ENCODE assay signal across 1 cellular context in the genomic region with DNA sequence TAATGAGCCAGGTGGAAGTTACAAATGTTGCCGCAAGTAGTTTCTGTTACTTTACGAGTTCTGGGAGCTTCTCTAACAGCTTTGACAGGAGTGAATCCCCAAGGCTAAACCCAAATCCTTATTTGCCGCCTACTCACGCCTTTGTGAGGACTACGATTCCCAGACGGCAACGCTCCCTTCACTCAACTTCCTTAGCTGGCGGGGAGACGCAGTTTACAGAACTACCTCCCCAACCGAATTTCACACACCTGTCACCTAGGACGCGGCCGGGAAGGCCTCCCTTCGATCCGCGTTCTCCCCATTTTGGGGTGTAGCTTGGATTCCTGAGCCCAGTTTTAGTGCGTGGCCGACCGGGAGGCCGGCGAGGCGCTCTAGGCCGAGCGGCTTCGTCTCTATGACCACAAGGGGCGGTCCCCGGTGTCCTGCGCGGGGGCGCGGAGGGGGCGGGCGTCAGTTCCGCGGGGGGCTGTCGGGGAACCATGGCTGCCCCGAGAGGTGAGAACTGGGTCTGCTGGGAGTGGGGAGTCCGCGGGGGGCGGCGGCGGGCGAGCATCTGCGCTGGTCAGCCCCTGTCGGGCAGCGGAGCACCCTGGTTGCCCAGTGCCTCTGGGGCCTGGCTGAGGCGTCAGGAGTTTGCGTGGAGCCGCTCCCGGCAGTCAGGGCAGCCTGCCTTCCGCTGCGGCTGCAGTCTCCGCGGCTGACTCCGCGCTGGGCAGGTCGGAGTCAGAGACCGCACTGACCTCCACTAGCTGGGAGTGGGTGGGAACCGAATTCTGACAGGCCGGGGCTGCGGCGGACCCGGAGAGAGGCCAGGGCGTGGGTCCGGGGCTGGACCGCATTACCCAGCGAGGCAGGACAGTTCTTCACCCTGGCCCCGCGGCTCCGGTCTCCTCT.
TF ChIP-seq lines count a peak whose summit lies in the region.

A gene with protein sequence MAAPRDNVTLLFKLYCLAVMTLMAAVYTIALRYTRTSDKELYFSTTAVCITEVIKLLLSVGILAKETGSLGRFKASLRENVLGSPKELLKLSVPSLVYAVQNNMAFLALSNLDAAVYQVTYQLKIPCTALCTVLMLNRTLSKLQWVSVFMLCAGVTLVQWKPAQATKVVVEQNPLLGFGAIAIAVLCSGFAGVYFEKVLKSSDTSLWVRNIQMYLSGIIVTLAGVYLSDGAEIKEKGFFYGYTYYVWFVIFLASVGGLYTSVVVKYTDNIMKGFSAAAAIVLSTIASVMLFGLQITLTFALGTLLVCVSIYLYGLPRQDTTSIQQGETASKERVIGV (plus strand): TSS at position 450 of the 894 bp plus-strand sequence. CDS start 30 bp downstream, at position 480.

TF ChIP-seq in H1, 55 proteins besides CTCF, POLR2A, EP300 and RAD21:
- TF ChIP-seq, protein P1, sequence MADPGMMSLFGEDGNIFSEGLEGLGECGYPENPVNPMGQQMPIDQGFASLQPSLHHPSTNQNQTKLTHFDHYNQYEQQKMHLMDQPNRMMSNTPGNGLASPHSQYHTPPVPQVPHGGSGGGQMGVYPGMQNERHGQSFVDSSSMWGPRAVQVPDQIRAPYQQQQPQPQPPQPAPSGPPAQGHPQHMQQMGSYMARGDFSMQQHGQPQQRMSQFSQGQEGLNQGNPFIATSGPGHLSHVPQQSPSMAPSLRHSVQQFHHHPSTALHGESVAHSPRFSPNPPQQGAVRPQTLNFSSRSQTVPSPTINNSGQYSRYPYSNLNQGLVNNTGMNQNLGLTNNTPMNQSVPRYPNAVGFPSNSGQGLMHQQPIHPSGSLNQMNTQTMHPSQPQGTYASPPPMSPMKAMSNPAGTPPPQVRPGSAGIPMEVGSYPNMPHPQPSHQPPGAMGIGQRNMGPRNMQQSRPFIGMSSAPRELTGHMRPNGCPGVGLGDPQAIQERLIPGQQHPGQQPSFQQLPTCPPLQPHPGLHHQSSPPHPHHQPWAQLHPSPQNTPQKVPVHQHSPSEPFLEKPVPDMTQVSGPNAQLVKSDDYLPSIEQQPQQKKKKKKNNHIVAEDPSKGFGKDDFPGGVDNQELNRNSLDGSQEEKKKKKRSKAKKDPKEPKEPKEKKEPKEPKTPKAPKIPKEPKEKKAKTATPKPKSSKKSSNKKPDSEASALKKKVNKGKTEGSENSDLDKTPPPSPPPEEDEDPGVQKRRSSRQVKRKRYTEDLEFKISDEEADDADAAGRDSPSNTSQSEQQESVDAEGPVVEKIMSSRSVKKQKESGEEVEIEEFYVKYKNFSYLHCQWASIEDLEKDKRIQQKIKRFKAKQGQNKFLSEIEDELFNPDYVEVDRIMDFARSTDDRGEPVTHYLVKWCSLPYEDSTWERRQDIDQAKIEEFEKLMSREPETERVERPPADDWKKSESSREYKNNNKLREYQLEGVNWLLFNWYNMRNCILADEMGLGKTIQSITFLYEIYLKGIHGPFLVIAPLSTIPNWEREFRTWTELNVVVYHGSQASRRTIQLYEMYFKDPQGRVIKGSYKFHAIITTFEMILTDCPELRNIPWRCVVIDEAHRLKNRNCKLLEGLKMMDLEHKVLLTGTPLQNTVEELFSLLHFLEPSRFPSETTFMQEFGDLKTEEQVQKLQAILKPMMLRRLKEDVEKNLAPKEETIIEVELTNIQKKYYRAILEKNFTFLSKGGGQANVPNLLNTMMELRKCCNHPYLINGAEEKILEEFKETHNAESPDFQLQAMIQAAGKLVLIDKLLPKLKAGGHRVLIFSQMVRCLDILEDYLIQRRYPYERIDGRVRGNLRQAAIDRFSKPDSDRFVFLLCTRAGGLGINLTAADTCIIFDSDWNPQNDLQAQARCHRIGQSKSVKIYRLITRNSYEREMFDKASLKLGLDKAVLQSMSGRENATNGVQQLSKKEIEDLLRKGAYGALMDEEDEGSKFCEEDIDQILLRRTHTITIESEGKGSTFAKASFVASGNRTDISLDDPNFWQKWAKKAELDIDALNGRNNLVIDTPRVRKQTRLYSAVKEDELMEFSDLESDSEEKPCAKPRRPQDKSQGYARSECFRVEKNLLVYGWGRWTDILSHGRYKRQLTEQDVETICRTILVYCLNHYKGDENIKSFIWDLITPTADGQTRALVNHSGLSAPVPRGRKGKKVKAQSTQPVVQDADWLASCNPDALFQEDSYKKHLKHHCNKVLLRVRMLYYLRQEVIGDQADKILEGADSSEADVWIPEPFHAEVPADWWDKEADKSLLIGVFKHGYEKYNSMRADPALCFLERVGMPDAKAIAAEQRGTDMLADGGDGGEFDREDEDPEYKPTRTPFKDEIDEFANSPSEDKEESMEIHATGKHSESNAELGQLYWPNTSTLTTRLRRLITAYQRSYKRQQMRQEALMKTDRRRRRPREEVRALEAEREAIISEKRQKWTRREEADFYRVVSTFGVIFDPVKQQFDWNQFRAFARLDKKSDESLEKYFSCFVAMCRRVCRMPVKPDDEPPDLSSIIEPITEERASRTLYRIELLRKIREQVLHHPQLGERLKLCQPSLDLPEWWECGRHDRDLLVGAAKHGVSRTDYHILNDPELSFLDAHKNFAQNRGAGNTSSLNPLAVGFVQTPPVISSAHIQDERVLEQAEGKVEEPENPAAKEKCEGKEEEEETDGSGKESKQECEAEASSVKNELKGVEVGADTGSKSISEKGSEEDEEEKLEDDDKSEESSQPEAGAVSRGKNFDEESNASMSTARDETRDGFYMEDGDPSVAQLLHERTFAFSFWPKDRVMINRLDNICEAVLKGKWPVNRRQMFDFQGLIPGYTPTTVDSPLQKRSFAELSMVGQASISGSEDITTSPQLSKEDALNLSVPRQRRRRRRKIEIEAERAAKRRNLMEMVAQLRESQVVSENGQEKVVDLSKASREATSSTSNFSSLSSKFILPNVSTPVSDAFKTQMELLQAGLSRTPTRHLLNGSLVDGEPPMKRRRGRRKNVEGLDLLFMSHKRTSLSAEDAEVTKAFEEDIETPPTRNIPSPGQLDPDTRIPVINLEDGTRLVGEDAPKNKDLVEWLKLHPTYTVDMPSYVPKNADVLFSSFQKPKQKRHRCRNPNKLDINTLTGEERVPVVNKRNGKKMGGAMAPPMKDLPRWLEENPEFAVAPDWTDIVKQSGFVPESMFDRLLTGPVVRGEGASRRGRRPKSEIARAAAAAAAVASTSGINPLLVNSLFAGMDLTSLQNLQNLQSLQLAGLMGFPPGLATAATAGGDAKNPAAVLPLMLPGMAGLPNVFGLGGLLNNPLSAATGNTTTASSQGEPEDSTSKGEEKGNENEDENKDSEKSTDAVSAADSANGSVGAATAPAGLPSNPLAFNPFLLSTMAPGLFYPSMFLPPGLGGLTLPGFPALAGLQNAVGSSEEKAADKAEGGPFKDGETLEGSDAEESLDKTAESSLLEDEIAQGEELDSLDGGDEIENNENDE (IDR thresholded peaks at IDR 0.05; ENCODE audit: insufficient replicate concordance, low read length): no peak
- TF ChIP-seq, protein P2, sequence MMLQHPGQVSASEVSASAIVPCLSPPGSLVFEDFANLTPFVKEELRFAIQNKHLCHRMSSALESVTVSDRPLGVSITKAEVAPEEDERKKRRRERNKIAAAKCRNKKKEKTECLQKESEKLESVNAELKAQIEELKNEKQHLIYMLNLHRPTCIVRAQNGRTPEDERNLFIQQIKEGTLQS (IDR thresholded peaks at IDR 0.05; ENCODE audit: insufficient read depth, low read depth, low read length): no peak
- TF ChIP-seq POU5F1 (IDR thresholded peaks at IDR 0.05; ENCODE audit: low read depth, low read length): no peak
- TF ChIP-seq KDM5A (IDR thresholded peaks at IDR 0.05; ENCODE audit: low read length): no peak
- no peak for TF ChIP-seq RFX5 (IDR thresholded peaks at IDR 0.05; ENCODE audit: borderline replicate concordance, low read depth, low read length)
- TF ChIP-seq SAP30 (IDR thresholded peaks at IDR 0.05; ENCODE audit: insufficient read depth, insufficient replicate concordance, low read length): peak; percentile 85
- no peak for TF ChIP-seq EZH2 (IDR thresholded peaks at IDR 0.05; ENCODE audit: low read depth, low read length, severe bottlenecking)
- no peak for TF ChIP-seq TAF7 (optimal IDR thresholded peaks at IDR 0.05; ENCODE audit: borderline replicate concordance, low read depth, low read length)
- 0 out of 2 replicates have a peak, but pooled peaks have one; percentile 15 for TF ChIP-seq SP1 (IDR thresholded peaks at IDR 0.05; ENCODE audit: low read depth, low read length)
- no peak for TF ChIP-seq TEAD4 (IDR thresholded peaks at IDR 0.05; ENCODE audit: low read depth, low read length)
- peak; percentile 97 for TF ChIP-seq KDM4A (IDR thresholded peaks at IDR 0.05; ENCODE audit: low read depth, low read length, severe bottlenecking)
- TF ChIP-seq ZNF274 (IDR thresholded peaks at IDR 0.05; ENCODE audit: borderline replicate concordance, extremely low read depth, low read length): no peak
- peak; percentile 68; the same call in 1 of the 2 replicates for TF ChIP-seq RBBP5 (IDR thresholded peaks at IDR 0.05; ENCODE audit: borderline replicate concordance, low read depth, low read length)
- TF ChIP-seq SIX5 (IDR thresholded peaks at IDR 0.05; ENCODE audit: low read depth, low read length): peak; percentile 37; the same call in 1 of the 2 replicates
- no peak for TF ChIP-seq CHD1 (IDR thresholded peaks at IDR 0.05; ENCODE audit: low read depth, low read length)
- no peak for TF ChIP-seq RXRA (IDR thresholded peaks at IDR 0.05; ENCODE audit: insufficient read depth, low read depth, low read length)
- TF ChIP-seq TAF1 (IDR thresholded peaks at IDR 0.05; ENCODE audit: low read depth, low read length): peak; percentile 69; the same call in 1 of the 2 replicates
- TF ChIP-seq PHF8 (conservative IDR thresholded peaks at IDR 0.05; ENCODE audit: low read depth, low read length): peak; percentile 68
- TF ChIP-seq RNF2 (IDR thresholded peaks at IDR 0.05; ENCODE audit: borderline replicate concordance, low read depth, low read length, missing control alignments, poor library complexity, severe bottlenecking): no peak
- peak; percentile 67 for TF ChIP-seq ASH2L (IDR thresholded peaks at IDR 0.05; ENCODE audit: low read length)
- TF ChIP-seq SRF (IDR thresholded peaks at IDR 0.05; ENCODE audit: low read depth, low read length): no peak
- TF ChIP-seq HDAC2 (IDR thresholded peaks at IDR 0.05; ENCODE audit: borderline replicate concordance in 1 of 2, low read depth in 2 of 2, low read length in 2 of 2): peak in 1 of 2 experiments; percentile 97; a peak in 2 of 4 replicates
- TF ChIP-seq TBP (IDR thresholded peaks at IDR 0.05; ENCODE audit: low read depth, low read length): peak; percentile 25; the same call in 1 of the 2 replicates
- no peak for TF ChIP-seq SUZ12 (IDR thresholded peaks at IDR 0.05; ENCODE audit: low read length)
- no peak for TF ChIP-seq HDAC6 (IDR thresholded peaks at IDR 0.05; ENCODE audit: low read depth, low read length)
- TF ChIP-seq, protein P3, sequence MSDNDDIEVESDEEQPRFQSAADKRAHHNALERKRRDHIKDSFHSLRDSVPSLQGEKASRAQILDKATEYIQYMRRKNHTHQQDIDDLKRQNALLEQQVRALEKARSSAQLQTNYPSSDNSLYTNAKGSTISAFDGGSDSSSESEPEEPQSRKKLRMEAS (IDR thresholded peaks at IDR 0.05): 0 out of 2 replicates have a peak, but pooled peaks have one; percentile 6
- TF ChIP-seq EGR1 (IDR thresholded peaks at IDR 0.05; ENCODE audit: borderline replicate concordance, low read depth, low read length): peak; percentile 71
- TF ChIP-seq JUND (IDR thresholded peaks at IDR 0.05; ENCODE audit: low read length): no peak
- no peak for TF ChIP-seq GTF2F1 (IDR thresholded peaks at IDR 0.05; ENCODE audit: borderline replicate concordance, low read depth, low read length)
- TF ChIP-seq FOSL1 (IDR thresholded peaks at IDR 0.05; ENCODE audit: insufficient read depth, low read depth, low read length): no peak
- TF ChIP-seq JUN (IDR thresholded peaks at IDR 0.05; ENCODE audit: low read depth, low read length): no peak
- TF ChIP-seq CEBPB (IDR thresholded peaks at IDR 0.05; ENCODE audit: low read depth, low read length): no peak
- TF ChIP-seq CTBP2 (IDR thresholded peaks at IDR 0.05; ENCODE audit: borderline replicate concordance, insufficient read depth, insufficient read length, low read length): no peak
- peak in 1 of 2 experiments; percentile 85; a peak in 2 of 4 replicates for TF ChIP-seq SIN3A (conservative IDR thresholded peaks at IDR 0.05 in 1 of 2, IDR thresholded peaks at IDR 0.05 in 1 of 2; ENCODE audit: low read depth in 1 of 2, low read length in 2 of 2)
- no peak for TF ChIP-seq SIRT6 (IDR thresholded peaks at IDR 0.05; ENCODE audit: low read length)
- no peak for TF ChIP-seq CBX5 (IDR thresholded peaks at IDR 0.05; ENCODE audit: low read depth, low read length)
- TF ChIP-seq YY1 (IDR thresholded peaks at IDR 0.05; ENCODE audit: low read depth, low read length): peak; percentile 18; the same call in 1 of the 2 replicates
- TF ChIP-seq, protein P4, sequence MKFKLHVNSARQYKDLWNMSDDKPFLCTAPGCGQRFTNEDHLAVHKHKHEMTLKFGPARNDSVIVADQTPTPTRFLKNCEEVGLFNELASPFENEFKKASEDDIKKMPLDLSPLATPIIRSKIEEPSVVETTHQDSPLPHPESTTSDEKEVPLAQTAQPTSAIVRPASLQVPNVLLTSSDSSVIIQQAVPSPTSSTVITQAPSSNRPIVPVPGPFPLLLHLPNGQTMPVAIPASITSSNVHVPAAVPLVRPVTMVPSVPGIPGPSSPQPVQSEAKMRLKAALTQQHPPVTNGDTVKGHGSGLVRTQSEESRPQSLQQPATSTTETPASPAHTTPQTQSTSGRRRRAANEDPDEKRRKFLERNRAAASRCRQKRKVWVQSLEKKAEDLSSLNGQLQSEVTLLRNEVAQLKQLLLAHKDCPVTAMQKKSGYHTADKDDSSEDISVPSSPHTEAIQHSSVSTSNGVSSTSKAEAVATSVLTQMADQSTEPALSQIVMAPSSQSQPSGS (IDR thresholded peaks at IDR 0.05; ENCODE audit: low read length): no peak
- TF ChIP-seq BACH1 (IDR thresholded peaks at IDR 0.05; ENCODE audit: low read length): peak; percentile 31; the same call in 1 of the 2 replicates
- peak; percentile 90 for TF ChIP-seq SP2 (IDR thresholded peaks at IDR 0.05; ENCODE audit: low read length)
- no peak for TF ChIP-seq NRF1 (IDR thresholded peaks at IDR 0.05; ENCODE audit: low read depth, low read length)
- TF ChIP-seq, protein P5, sequence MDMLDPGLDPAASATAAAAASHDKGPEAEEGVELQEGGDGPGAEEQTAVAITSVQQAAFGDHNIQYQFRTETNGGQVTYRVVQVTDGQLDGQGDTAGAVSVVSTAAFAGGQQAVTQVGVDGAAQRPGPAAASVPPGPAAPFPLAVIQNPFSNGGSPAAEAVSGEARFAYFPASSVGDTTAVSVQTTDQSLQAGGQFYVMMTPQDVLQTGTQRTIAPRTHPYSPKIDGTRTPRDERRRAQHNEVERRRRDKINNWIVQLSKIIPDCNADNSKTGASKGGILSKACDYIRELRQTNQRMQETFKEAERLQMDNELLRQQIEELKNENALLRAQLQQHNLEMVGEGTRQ (IDR thresholded peaks at IDR 0.05; ENCODE audit: low read length): no peak
- TF ChIP-seq, protein P6, sequence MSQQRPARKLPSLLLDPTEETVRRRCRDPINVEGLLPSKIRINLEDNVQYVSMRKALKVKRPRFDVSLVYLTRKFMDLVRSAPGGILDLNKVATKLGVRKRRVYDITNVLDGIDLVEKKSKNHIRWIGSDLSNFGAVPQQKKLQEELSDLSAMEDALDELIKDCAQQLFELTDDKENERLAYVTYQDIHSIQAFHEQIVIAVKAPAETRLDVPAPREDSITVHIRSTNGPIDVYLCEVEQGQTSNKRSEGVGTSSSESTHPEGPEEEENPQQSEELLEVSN (IDR thresholded peaks at IDR 0.05): no peak
- peak; percentile 47; the same call in 1 of the 2 replicates for TF ChIP-seq CREB1 (IDR thresholded peaks at IDR 0.05)
- no peak for TF ChIP-seq BCL11A (IDR thresholded peaks at IDR 0.05; ENCODE audit: low read depth in 2 of 2, low read length in 2 of 2)
- TF ChIP-seq NANOG (IDR thresholded peaks at IDR 0.05; ENCODE audit: insufficient read depth, low read depth, low read length, poor library complexity, severe bottlenecking): no peak
